1 cellular context compared by ENCODE assay signal in genomic region chr10:31999261-31999660, GRCh38.
TF ChIP-seq lines count a peak whose summit lies in the region.

No MANE protein-coding gene starts in this region.

TF ChIP-seq in HepG2, 621 proteins besides CTCF, POLR2A, EP300 and RAD21:
- TF ChIP-seq FIP1L1 (IDR thresholded peaks at IDR 0.05; ENCODE audit: borderline replicate concordance, insufficient read depth, low read depth, low read length) (no peak), HES4 (CRISPR knock-in tag; IDR thresholded peaks at IDR 0.05; ENCODE audit: borderline replicate concordance) (no peak), ZNF230 (CRISPR knock-in tag; IDR thresholded peaks at IDR 0.05) (no peak), ZNF7 (CRISPR knock-in tag; IDR thresholded peaks at IDR 0.05) (no peak), PAX8 (CRISPR knock-in tag; IDR thresholded peaks at IDR 0.05; ENCODE audit: borderline replicate concordance) (no peak)
